Comparison of ENCODE assay signal across 30 cellular contexts in the genomic region with DNA sequence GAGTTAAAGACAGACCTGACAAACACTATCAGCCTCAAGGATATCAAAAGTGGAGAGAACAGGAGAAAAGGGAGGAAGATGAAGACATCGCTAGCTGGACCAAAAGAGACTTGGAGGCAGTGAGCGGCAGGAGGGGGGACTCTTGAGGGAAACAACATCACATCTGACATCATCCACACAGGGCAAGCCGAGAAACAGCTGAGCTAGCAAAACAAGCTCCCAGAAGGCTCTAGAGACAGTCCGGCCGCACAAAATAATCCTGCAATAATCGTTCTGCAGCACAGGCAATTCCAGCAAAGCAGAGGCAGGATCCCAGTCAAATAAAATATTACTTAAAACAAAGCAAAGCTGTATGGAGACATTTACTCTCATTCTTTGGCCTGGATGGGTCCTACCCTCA.
"Had no signal": no experiment of that assay in that cellular context is flagged by ENCODE, and none has a peak within 500 bp of the region (broad histone marks: within the 10 kb centered on the region; RNA-seq: fewer than 3 reads in every experiment).

No MANE protein-coding gene starts in this region.

- DNase-seq: activated B cell treated with CpG ODN at 0.5 μM for 24 hours; activated CD4-positive, alpha-beta T cell treated with anti-CD3 and anti-CD28 coated beads for 48 hours; activated CD4-positive, alpha-beta T cell treated with anti-CD3 and anti-CD28 coated beads, Interleukin-2, amount 50 U/mL, for 1 hour; activated CD4-positive, alpha-beta T cell treated with anti-CD3 and anti-CD28 coated beads, Interleukin-2, amount 50 U/mL, for 48 hours; activated CD8-positive, alpha-beta memory T cell treated with anti-CD3 and anti-CD28 coated beads for 24 hours; activated CD8-positive, alpha-beta T cell treated with anti-CD3 and anti-CD28 coated beads for 36 hours; activated effector memory CD4-positive, alpha-beta T cell treated with Interleukin-2 at 50 U/mL for 16 hours; activated gamma-delta T cell treated with Interleukin-2 at 50 U/mL for 16 hours; activated naive CD4-positive, alpha-beta T cell treated with anti-CD3 and anti-CD28 coated beads, Interleukin-2, amount 50 U/mL, for 16 hours; activated naive CD4-positive, alpha-beta T cell treated with Interleukin-2 at 50 U/mL for 16 hours; activated T-cell treated with anti-CD3 and anti-CD28 coated beads, Interleukin-2, amount 50 U/mL, for 4 hours; amniotic stem cell; anterior cingulate cortex; brain microvascular endothelial cell; dorsolateral prefrontal cortex; effector memory CD4-positive, alpha-beta T cell; endodermal cell; foreskin fibroblast; gastrocnemius medialis; glutamatergic neuron; heart left ventricle; T-helper 17 cell; T1000; WERI-Rb-1 had no signal

- FAIRE-seq: astrocyte, bronchial epithelial cell had no signal

- H3K4me3 ChIP-seq: coronary artery, dorsolateral prefrontal cortex, gastrocnemius medialis, heart left ventricle had no signal

- H3K27me3 ChIP-seq: brain microvascular endothelial cell, gastrocnemius medialis had no signal

- H3K27ac ChIP-seq: brain microvascular endothelial cell, coronary artery, dorsolateral prefrontal cortex, gastrocnemius medialis, heart left ventricle, WERI-Rb-1 had no signal

- H3K4me1 ChIP-seq: gastrocnemius medialis, heart left ventricle had no signal

- ATAC-seq: activated CD4-positive, CD25-positive, alpha-beta regulatory T cell treated with anti-CD3 and anti-CD28 coated beads, Interleukin-2, amount 50 U/mL, for 24 hours; activated CD8-positive, alpha-beta T cell treated with anti-CD3 and anti-CD28 coated beads for 36 hours; activated T-cell treated with anti-CD3 and anti-CD28 coated beads, Interleukin-2, amount 50 U/mL, for 4 hours; activated T-helper 17 cell treated with anti-CD3 and anti-CD28 coated beads, Interleukin-2, amount 50 U/mL, for 72 hours; esophagus mucosa; gastrocnemius medialis; heart left ventricle; T-helper 17 cell had no signal

- H3K36me3 ChIP-seq: brain microvascular endothelial cell, gastrocnemius medialis, heart left ventricle, WERI-Rb-1 had no signal

- H3K9me3 ChIP-seq: gastrocnemius medialis, heart left ventricle had no signal
